9 cellular contexts compared by ENCODE assay signal in genomic region chr10:12708921-12709320, GRCh38.
A peak's percentile ranks its signal among the peaks of the same experiment; 100 is the strongest.
DNase-seq lines count a peak whose midpoint lies in the region; ATAC-seq, FAIRE-seq and TF ChIP-seq lines count a peak whose summit lies in the region.
"Had no signal": no experiment of that assay in that cellular context is flagged by ENCODE, and none has a peak within 500 bp of the region (broad histone marks: within the 10 kb centered on the region; RNA-seq: fewer than 3 reads in every experiment).

No MANE protein-coding gene starts in this region.

- H3K36me3 ChIP-seq in esophagus (ENCODE audit: control insufficient read depth in 2 of 2, insufficient read depth in 2 of 2, low read length in 1 of 2): no peaks in the 10 kb centered on the region
- no peaks in the 10 kb centered on the region for H3K36me3 ChIP-seq in skeletal muscle tissue (ENCODE audit: control insufficient read depth in 3 of 3, insufficient read depth in 3 of 3, low read length in 3 of 3)
- H3K36me3 ChIP-seq in small intestine (ENCODE audit: control insufficient read depth in 2 of 2, insufficient read depth in 2 of 2, low read length in 2 of 2): no peaks in the 10 kb centered on the region
- H3K36me3 ChIP-seq: left lung had no signal

- peaks cover 70% of the 10 kb centered on the region for H3K4me1 Mint-ChIP-seq in HFFc6 (ENCODE audit: low read depth)

- peak overlapping the region; percentile 83 for H3K27ac Mint-ChIP-seq in HFFc6

- H3K4me1 ChIP-seq in esophagus (ENCODE audit: control insufficient read depth in 2 of 2, insufficient read depth in 2 of 2, low read length in 1 of 2) (peaks cover 0 to 2% of the 10 kb centered on the region in 2 donors), skeletal muscle tissue (ENCODE audit: control insufficient read depth in 3 of 3, insufficient read depth in 3 of 3, low read length in 3 of 3) (peaks cover 14 to 31% (median 21%) of the 10 kb centered on the region in 3 donors), small intestine (ENCODE audit: control insufficient read depth in 2 of 2, insufficient read depth in 1 of 2, low read depth in 1 of 2, low read length in 1 of 2) (peaks cover 0 to 7% of the 10 kb centered on the region in 2 donors)

- no peak for ATAC-seq in HG03139 (IDR thresholded peaks at IDR 0.05; ENCODE audit: unreplicated experiment)
- ATAC-seq: left lung had no signal

- H3K4me3 ChIP-seq in esophagus (ENCODE audit: low read depth in 1 of 2, low read length in 2 of 2) (no peak overlapping the region), skeletal muscle tissue (ENCODE audit: low read length in 3 of 3) (no peak overlapping the region), small intestine (ENCODE audit: low read depth in 1 of 2, low read length in 2 of 2) (no peak overlapping the region)
- H3K4me3 ChIP-seq: left lung had no signal

- peak overlapping the region; percentile 69 for H3K4me3 Mint-ChIP-seq in HFFc6

- FAIRE-seq in small intestine (lab: Jason Lieb, UNC): no peak

- no peaks in the 10 kb centered on the region for H3K9me3 Mint-ChIP-seq in HFFc6

- 53 to 67% methylated on average over 8 of the region's 8 CpGs for WGBS in esophagus, 2 donors
- 79 to 86% (median 79%) methylated on average over 8 of the region's 8 CpGs for WGBS in small intestine, 3 donors

- H3K36me3 Mint-ChIP-seq in HFFc6 (ENCODE audit: low read depth): no peaks in the 10 kb centered on the region

- peaks cover 3% of the 10 kb centered on the region; the same call in 1 of the 2 replicates for H3K27me3 Mint-ChIP-seq in HFFc6 (ENCODE audit: insufficient read depth)

- TF ChIP-seq CTCF in HFFc6 (IDR thresholded peaks at IDR 0.05): no peak

- H3K27me3 ChIP-seq in esophagus (ENCODE audit: control insufficient read depth in 1 of 2, insufficient read depth in 2 of 2, low read length in 2 of 2): no peaks in the 10 kb centered on the region
- H3K27me3 ChIP-seq in skeletal muscle tissue (ENCODE audit: control insufficient read depth in 3 of 3, insufficient read depth in 3 of 3, low read length in 3 of 3): no peaks in the 10 kb centered on the region
- H3K27me3 ChIP-seq in small intestine (ENCODE audit: control insufficient read depth in 2 of 2, insufficient read depth in 2 of 2, low read length in 2 of 2): no peaks in the 10 kb centered on the region
- H3K27me3 ChIP-seq: left lung had no signal

- DNase-seq in HFFc6 (peak; percentile 36), T1000 (lab: John Stamatoyannopoulos, UW) (peak; percentile 99), DMS153 (lab: John Stamatoyannopoulos, UW) (no peak), small intestine (no peak)
- DNase-seq: left lung, Right ventricle myocardium superior had no signal

- no peak overlapping the region for H3K9ac ChIP-seq in skeletal muscle tissue (ENCODE audit: low read depth in 1 of 3, low read length in 3 of 3)

- peak overlapping the region; percentile 60 to 80 for H3K27ac ChIP-seq in esophagus (ENCODE audit: low read depth in 2 of 2, low read length in 1 of 2)
- peak overlapping the region; percentile 39 for H3K27ac ChIP-seq in skeletal muscle tissue (ENCODE audit: low read depth, low read length)
- H3K27ac ChIP-seq in small intestine (ENCODE audit: low read depth in 1 of 2, low read length in 1 of 2): peak overlapping the region in 1 of 2 donors; percentile 52
- H3K27ac ChIP-seq: left lung had no signal

- H3K9me3 ChIP-seq in esophagus (ENCODE audit: control insufficient read depth in 2 of 2, insufficient read depth in 1 of 2, low read depth in 1 of 2, low read length in 1 of 2): no peaks in the 10 kb centered on the region
- H3K9me3 ChIP-seq in skeletal muscle tissue (ENCODE audit: control insufficient read depth in 3 of 3, low read length in 3 of 3): no peaks in the 10 kb centered on the region
- no peaks in the 10 kb centered on the region for H3K9me3 ChIP-seq in small intestine (ENCODE audit: control insufficient read depth, low read depth)
- H3K9me3 ChIP-seq: left lung had no signal

Comparison
In these comparisons a context has a peak if more than half of its experiments do, and no peak if none do; other contexts are left out.
1. DNase-seq: peak in HFFc6 (single experiment) and T1000 (single experiment); none in DMS153 (single experiment) and small intestine (single experiment).